Comparison of ENCODE assay signal across 16 cellular contexts in genomic region chr17:32941419-32942032, GRCh38. TPM values are rescaled to one million over a fixed set of nuclear protein-coding genes. Genes with fewer than 3 reads are reported as not detected.
DNase-seq lines count a peak whose midpoint lies in the region; ATAC-seq, FAIRE-seq and TF ChIP-seq lines count a peak whose summit lies in the region.
"Had no signal": no experiment of that assay in that cellular context is flagged by ENCODE, and none has a peak within 500 bp of the region (broad histone marks: within the 10 kb centered on the region; RNA-seq: fewer than 3 reads in every experiment).

No MANE protein-coding gene starts in this region.

- peaks cover 6 to 36% of the 10 kb centered on the region in 2 experiments for H3K36me3 ChIP-seq in HepG2 (replicated peaks in 1 of 2; ENCODE audit: control insufficient read depth in 1 of 2, insufficient read depth in 2 of 2, low read length in 2 of 2)
- H3K36me3 ChIP-seq in right lobe of liver = peaks cover 0 to 3% (median 0%) of the 10 kb centered on the region in 4 donors

- H3K79me2 ChIP-seq in HepG2 (ENCODE audit: insufficient read depth, low read length) = no peaks in the 10 kb centered on the region

- TF ChIP-seq POLR2A in HepG2 (IDR thresholded peaks at IDR 0.05; ENCODE audit: insufficient read depth in 1 of 2, low read depth in 2 of 2, low read length in 2 of 2) (no peak), right lobe of liver (IDR thresholded peaks at IDR 0.05) (no peak)

- POLR2A ChIA-PET in HepG2 (lab: Yijun Ruan, JAX) = no interaction called here

- H3K27me3 ChIP-seq in HepG2 (ENCODE audit: control insufficient read depth in 1 of 2, insufficient read depth in 2 of 2, low read length in 2 of 2) (no peaks in the 10 kb centered on the region), right lobe of liver (no peaks in the 10 kb centered on the region), foreskin keratinocyte (no peaks in the 10 kb centered on the region)

- no peaks in the 10 kb centered on the region for H3K9me3 ChIP-seq in HepG2 (ENCODE audit: low read length)
- no peaks in the 10 kb centered on the region for H3K9me3 ChIP-seq in right lobe of liver

- H4K20me1 ChIP-seq in HepG2 (ENCODE audit: insufficient read depth, low read length) = no peaks in the 10 kb centered on the region

- H3K4me3 ChIP-seq in HepG2 (replicated peaks in 1 of 3; ENCODE audit: insufficient read depth in 1 of 3, low read depth in 2 of 3, low read length in 3 of 3) (no peak overlapping the region), right lobe of liver (no peak overlapping the region)

- H3K27ac ChIP-seq in HepG2 (ENCODE audit: extremely low read length, insufficient read depth, low read length) = no peak overlapping the region
- H3K27ac ChIP-seq in right lobe of liver = no peak overlapping the region
- H3K27ac ChIP-seq in foreskin keratinocyte = no peak overlapping the region

- intact Hi-C loops in HepG2 (cut with micrococcal nuclease; ENCODE audit: unreplicated experiment) (no loop called here), right lobe of liver (cut with DNase I) (no loop called here)

- no peak overlapping the region for H2AFZ ChIP-seq in HepG2 (ENCODE audit: low read length)

- CTCF ChIA-PET in HepG2 (lab: Yijun Ruan, JAX; ENCODE audit: low intra/inter-chr PET ratio, low total read pairs) = no interaction called here

- H3K9ac ChIP-seq in HepG2 (ENCODE audit: insufficient read depth, low read depth, low read length) = no peak overlapping the region

- TF ChIP-seq RAD21 in HepG2 (CRISPR knock-in tag; IDR thresholded peaks at IDR 0.05) = no peak

- TF ChIP-seq EP300 in HepG2 (IDR thresholded peaks at IDR 0.05; ENCODE audit: low read depth in 2 of 2, low read length in 2 of 2) (no peak), HepG2 (CRISPR knock-in tag; IDR thresholded peaks at IDR 0.05; ENCODE audit: borderline replicate concordance) (no peak)

- FAIRE-seq in HepG2 (lab: Jason Lieb, UNC) (no peak), RCC 7860 (lab: Jason Lieb, UNC) (no peak)

- no peak overlapping the region for H3K4me2 ChIP-seq in HepG2 (ENCODE audit: low read depth, low read length)

- H3K4me1 ChIP-seq in HepG2 (ENCODE audit: insufficient read depth, low read length) = peaks cover 26% of the 10 kb centered on the region
- no peaks in the 10 kb centered on the region for H3K4me1 ChIP-seq in right lobe of liver
- peaks cover 14% of the 10 kb centered on the region for H3K4me1 ChIP-seq in foreskin keratinocyte

- in situ Hi-C loops in HepG2 (cut with HindIII; ENCODE audit: extremely low pct_ligation_motif_present, low pct_unique_long_range_greater_than_20kb) = no loop called here

- no peak for DNase-seq in HepG2 (ENCODE audit: low spot score)
- no peak for DNase-seq in right lobe of liver
- peak; percentile 38 for DNase-seq in RCC 7860 (ENCODE audit: low spot score)
- no peak for DNase-seq in foreskin keratinocyte
- no peak for DNase-seq in activated T-cell treated with anti-CD3 and anti-CD28 coated beads, Interleukin-2, amount 50 U/mL, for 48 hours
- no peak for DNase-seq in stimulated activated naive CD8-positive, alpha-beta T cell treated with anti-CD3 and anti-CD28 coated beads, Interleukin-15, Interleukin-2, amounts not matched to agents 100 U/mL and 50 U/mL, for 24 hours
- DNase-seq: activated CD4-positive, alpha-beta T cell treated with anti-CD3 and anti-CD28 coated beads, Interleukin-2, amount 50 U/mL, for 4 hours; activated naive CD4-positive, alpha-beta T cell treated with anti-CD3 and anti-CD28 coated beads for 36 hours; mesenchymal stem cell; NCI-H1105 treated with DMSO at 0.1 percent for 48 hours; NCI-H82; T-helper 17 cell had no signal

- TF ChIP-seq CTCF in HepG2 (CRISPR knock-in tag; IDR thresholded peaks at IDR 0.05) = peak; percentile 19; the same call in 1 of the 2 replicates
- peak in 1 of 4 donors; percentile 24 for TF ChIP-seq CTCF in right lobe of liver (IDR thresholded peaks at IDR 0.05)
- TF ChIP-seq CTCF in foreskin keratinocyte (conservative IDR thresholded peaks at IDR 0.05) = peak; percentile 51

- ATAC-seq in HepG2 = no peak
- no peak for ATAC-seq in right lobe of liver
- ATAC-seq in foreskin keratinocyte = no peak
- no peak for ATAC-seq in GM19351 (IDR thresholded peaks at IDR 0.05; ENCODE audit: unreplicated experiment)
- no peak for ATAC-seq in GM18502 (IDR thresholded peaks at IDR 0.05; ENCODE audit: poor library complexity, unreplicated experiment)
- no peak for ATAC-seq in stimulated activated naive CD8-positive, alpha-beta T cell treated with anti-CD3 and anti-CD28 coated beads, Interleukin-15, Interleukin-2, amounts not matched to agents 100 U/mL and 50 U/mL, for 24 hours
- ATAC-seq: T-helper 17 cell had no signal

- BruUV-seq in HepG2 (replicated peaks; lab: Mats Ljungman, UMichigan) = no TSS peak

- WGBS in HepG2 (ENCODE audit: low lambda C conversion rate) = 93% methylated on average over 8 of the region's 8 CpGs
- 78% methylated on average over 7 of the region's 8 CpGs for WGBS in right lobe of liver (ENCODE audit: insufficient coverage, low coverage, low lambda C conversion rate, missing lambda C conversion rate)

TF ChIP-seq in HepG2, 621 proteins besides CTCF, POLR2A, EP300 and RAD21 (continues in another document):
- TF ChIP-seq ATF2 (CRISPR knock-in tag; IDR thresholded peaks at IDR 0.05) (no peak), ZFYVE20 (CRISPR knock-in tag; IDR thresholded peaks at IDR 0.05; ENCODE audit: borderline replicate concordance, low read depth) (no peak), ZSCAN31 (CRISPR knock-in tag; IDR thresholded peaks at IDR 0.05; ENCODE audit: low read depth) (no peak), CENPX (CRISPR knock-in tag; IDR thresholded peaks at IDR 0.05) (no peak)

RNA-seq across cellular contexts. Expression of gene TMEM98, which starts 13.6 kb away (rescaled TPM):
- total RNA-seq in HepG2 (2016; rRNA removed; fragmentation: Illumina TruSeq; extraction: Trizol) (77.3 and 103 TPM in 2 replicates), right lobe of liver (10 to 100 TPM in 4 of 6 experiments, 1 to 10 TPM in 2; 7.8 to 31.5 (median 19.2) TPM), foreskin keratinocyte (46.6 and 53.7 TPM in 2 replicates)
- total RNA-seq in HepG2 (2016; cell fraction: cytosol; rRNA removed; fragmentation: Illumina TruSeq; extraction: Trizol; ENCODE audit: low read depth) = 53.1 and 67.2 TPM in 2 replicates
- 79.2 and 109 TPM in 2 replicates for total RNA-seq in HepG2 (2016; cell fraction: insoluble cytoplasmic fraction; rRNA removed; fragmentation: Illumina TruSeq; extraction: Trizol)
- 111 and 127 TPM in 2 replicates for total RNA-seq in HepG2 (2016; cell fraction: membrane; rRNA removed; fragmentation: Illumina TruSeq; extraction: Trizol)
- 75.4 and 76.4 TPM in 2 replicates for total RNA-seq in HepG2 (2016; cell fraction: nucleus; rRNA removed; fragmentation: Illumina TruSeq; extraction: Trizol)
- polyA plus RNA-seq in HepG2 (2011; rRNA removed) (175 and 180 TPM in 2 replicates), foreskin keratinocyte (70.5 and 71.3 TPM in 2 replicates)
- polyA plus RNA-seq in HepG2 (2011; cell fraction: cytosol; rRNA removed) = 328 and 339 TPM in 2 replicates
- 173 and 209 TPM in 2 replicates for polyA plus RNA-seq in HepG2 (2011; cell fraction: nucleus; rRNA removed)
- polyA plus RNA-seq in HepG2 (2012) = 69.9 and 74.1 TPM in 2 replicates
- 92.0 and 118 TPM in 2 replicates for polyA plus RNA-seq in HepG2 (2016; cell fraction: cytosol; fragmentation: Illumina TruSeq; extraction: Trizol; ENCODE audit: low read depth)
- 87.3 and 89.1 TPM in 2 replicates for polyA plus RNA-seq in HepG2 (2016; cell fraction: insoluble cytoplasmic fraction; fragmentation: Illumina TruSeq; extraction: Trizol; ENCODE audit: low read depth)
- 118 and 131 TPM in 2 replicates for polyA plus RNA-seq in HepG2 (2016; cell fraction: membrane; fragmentation: Illumina TruSeq; extraction: Trizol; ENCODE audit: low read depth)
- 139 and 141 TPM in 2 replicates for polyA plus RNA-seq in HepG2 (2016; cell fraction: nucleus; fragmentation: Illumina TruSeq; extraction: Trizol; ENCODE audit: insufficient read depth, low read depth)
- polyA minus RNA-seq in HepG2 (2011; rRNA and poly(A)+ RNA removed; ENCODE audit: low replicate concordance) = 1.2 and 454 TPM in 2 replicates
- polyA minus RNA-seq in HepG2 (2011; cell fraction: cytosol; rRNA and poly(A)+ RNA removed) = 65.4 and 66.9 TPM in 2 replicates
- polyA minus RNA-seq in HepG2 (2011; cell fraction: nucleus; rRNA and poly(A)+ RNA removed) = 53.7 and 60.7 TPM in 2 replicates
- total RNA-seq: activated naive CD4-positive, alpha-beta T cell treated with anti-CD3 and anti-CD28 coated beads for 36 hours; T-helper 17 cell had no signal

RNA-seq across cellular contexts. Expression of gene SPACA3, which starts 50.1 kb away (rescaled TPM):
- total RNA-seq in HepG2 (2016; rRNA removed; fragmentation: Illumina TruSeq; extraction: Trizol) (not detected in 2 replicates), right lobe of liver (not detected), foreskin keratinocyte (not detected in 2 replicates)
- not detected in 2 replicates for total RNA-seq in HepG2 (2016; cell fraction: cytosol; rRNA removed; fragmentation: Illumina TruSeq; extraction: Trizol; ENCODE audit: low read depth)
- total RNA-seq in HepG2 (2016; cell fraction: insoluble cytoplasmic fraction; rRNA removed; fragmentation: Illumina TruSeq; extraction: Trizol) = not detected in 2 replicates
- total RNA-seq in HepG2 (2016; cell fraction: membrane; rRNA removed; fragmentation: Illumina TruSeq; extraction: Trizol) = not detected in 2 replicates
- not detected in 2 replicates for total RNA-seq in HepG2 (2016; cell fraction: nucleus; rRNA removed; fragmentation: Illumina TruSeq; extraction: Trizol)
- polyA plus RNA-seq in HepG2 (2011; rRNA removed) (not detected in 2 replicates), foreskin keratinocyte (not detected in 2 replicates)
- polyA plus RNA-seq in HepG2 (2011; cell fraction: cytosol; rRNA removed) = not detected in 2 replicates
- not detected in 2 replicates for polyA plus RNA-seq in HepG2 (2011; cell fraction: nucleus; rRNA removed)
- not detected in 2 replicates for polyA plus RNA-seq in HepG2 (2012)
- polyA plus RNA-seq in HepG2 (2016; cell fraction: cytosol; fragmentation: Illumina TruSeq; extraction: Trizol; ENCODE audit: low read depth) = not detected in 2 replicates
- not detected in 2 replicates for polyA plus RNA-seq in HepG2 (2016; cell fraction: insoluble cytoplasmic fraction; fragmentation: Illumina TruSeq; extraction: Trizol; ENCODE audit: low read depth)
- not detected in 2 replicates for polyA plus RNA-seq in HepG2 (2016; cell fraction: membrane; fragmentation: Illumina TruSeq; extraction: Trizol; ENCODE audit: low read depth)
- polyA plus RNA-seq in HepG2 (2016; cell fraction: nucleus; fragmentation: Illumina TruSeq; extraction: Trizol; ENCODE audit: insufficient read depth, low read depth) = not detected in 2 replicates
- not detected in 2 replicates for polyA minus RNA-seq in HepG2 (2011; rRNA and poly(A)+ RNA removed; ENCODE audit: low replicate concordance)
- not detected in 2 replicates for polyA minus RNA-seq in HepG2 (2011; cell fraction: cytosol; rRNA and poly(A)+ RNA removed)
- not detected in 2 replicates for polyA minus RNA-seq in HepG2 (2011; cell fraction: nucleus; rRNA and poly(A)+ RNA removed)
- total RNA-seq: activated naive CD4-positive, alpha-beta T cell treated with anti-CD3 and anti-CD28 coated beads for 36 hours; dermis microvascular lymphatic vessel endothelial cell; renal cortical epithelial cell; T-helper 17 cell had no signal
